In genomic region chr3:124663690-124664089, GRCh38 we compare ENCODE assay signal across 19 cellular contexts.
DNase-seq lines count a peak whose midpoint lies in the region; ATAC-seq and TF ChIP-seq lines count a peak whose summit lies in the region.
"Had no signal": no experiment of that assay in that cellular context is flagged by ENCODE, and none has a peak within 500 bp of the region (broad histone marks: within the 10 kb centered on the region; RNA-seq: fewer than 3 reads in every experiment).

No MANE protein-coding gene starts in this region.

- no peak overlapping the region for H3K4me3 ChIP-seq in GM23248
- no peak overlapping the region for H3K4me3 ChIP-seq in brain microvascular endothelial cell (ENCODE audit: low read depth, low read length)
- H3K4me3 ChIP-seq: HAP-1, SJCRH30 had no signal

- H3K4me1 ChIP-seq in GM23248 (ENCODE audit: insufficient read depth): peaks cover 10% of the 10 kb centered on the region
- H3K4me1 ChIP-seq: HAP-1 had no signal

- H3K27me3 ChIP-seq in GM23248 (replicated peaks; ENCODE audit: insufficient read depth) (no peaks in the 10 kb centered on the region), brain microvascular endothelial cell (replicated peaks) (no peaks in the 10 kb centered on the region)
- H3K27me3 ChIP-seq: SJCRH30 had no signal

- H3K9ac ChIP-seq in GM23248: no peak overlapping the region

- no peaks in the 10 kb centered on the region for H4K20me1 ChIP-seq in GM23248 (ENCODE audit: insufficient read depth)

- no peak for ATAC-seq in HG03159 (IDR thresholded peaks at IDR 0.05; ENCODE audit: unreplicated experiment)
- ATAC-seq in GM18498 (IDR thresholded peaks at IDR 0.05; ENCODE audit: unreplicated experiment): no peak

- 15 to 20% methylated on average over 2 of the region's 2 CpGs for WGBS in GM23248 (ENCODE audit: low coverage in 1 of 2, low lambda C conversion rate in 2 of 2, missing lambda C conversion rate in 2 of 2), 2 experiments

- no peaks in the 10 kb centered on the region for H3F3A ChIP-seq in GM23248 (ENCODE audit: insufficient read depth)

- H3K36me3 ChIP-seq in GM23248 (ENCODE audit: low read depth) (no peaks in the 10 kb centered on the region), brain microvascular endothelial cell (replicated peaks) (no peaks in the 10 kb centered on the region)
- H3K36me3 ChIP-seq: HAP-1, SJCRH30 had no signal

- TF ChIP-seq CTCF in brain microvascular endothelial cell (IDR thresholded peaks at IDR 0.05; ENCODE audit: low read depth, low read length, missing control alignments): no peak

- in situ Hi-C loops in GM23248 (cut with MboI) (no loop called here), brain microvascular endothelial cell (cut with HindIII; ENCODE audit: low pct_ligation_motif_present, low sequenced_read_pairs) (no loop called here)

- H3K9me2 ChIP-seq in GM23248 (ENCODE audit: insufficient read depth): no peaks in the 10 kb centered on the region

- no peak overlapping the region for H3K27ac ChIP-seq in GM23248
- no peak overlapping the region for H3K27ac ChIP-seq in brain microvascular endothelial cell
- H3K27ac ChIP-seq: SJCRH30 had no signal

- H3K4me2 ChIP-seq in GM23248 (ENCODE audit: unreplicated experiment): peak overlapping the region; percentile 6

- DNase-seq in A172 (ENCODE audit: low spot score) (peak; percentile 63), GM23248 (peak; percentile 67), brain microvascular endothelial cell (peak; percentile 18), iris pigment epithelial cell (ENCODE audit: low read depth) (peak; percentile 34), Kasumi-1 (lab: John Stamatoyannopoulos, UW) (no peak)
- no peak for DNase-seq in activated CD4-positive, CD25-positive, alpha-beta regulatory T cell (lab: John Stamatoyannopoulos, UW)
- DNase-seq: activated CD4-positive, alpha-beta T cell treated with anti-CD3 and anti-CD28 coated beads, Interleukin-2, amount 10 ng/mL, durations not matched to agents 24 days and 14 days; activated naive CD4-positive, alpha-beta T cell treated with anti-CD3 and anti-CD28 coated beads, Interleukin-2, amount 50 U/mL, for 16 hours; activated T-cell treated with anti-CD3 and anti-CD28 coated beads for 4 hours; Calu3; effector CD8-positive, alpha-beta T cell; NCI-H1092 treated with DMSO at 0.1 percent for 48 hours; NCI-H526 treated with DMSO at 0.1 percent for 48 hours; OCI-M1; SJCRH30; T-helper 9 cell had no signal

- no peak overlapping the region for H2AFZ ChIP-seq in GM23248

- H3K79me2 ChIP-seq in GM23248 (ENCODE audit: insufficient read depth): no peaks in the 10 kb centered on the region

- no peaks in the 10 kb centered on the region for H3K9me3 ChIP-seq in GM23248 (ENCODE audit: low read depth)
- H3K9me3 ChIP-seq: HAP-1, SJCRH30 had no signal

Comparison
In these comparisons a context has a peak if more than half of its experiments do, and no peak if none do; other contexts are left out.
1. DNase-seq: peak in A172 (single experiment), GM23248 (single experiment), brain microvascular endothelial cell (single experiment) and iris pigment epithelial cell (single experiment); none in activated CD4-positive, CD25-positive, alpha-beta regulatory T cell (0 of 4) and Kasumi-1 (0 of 2).